In the genomic region with DNA sequence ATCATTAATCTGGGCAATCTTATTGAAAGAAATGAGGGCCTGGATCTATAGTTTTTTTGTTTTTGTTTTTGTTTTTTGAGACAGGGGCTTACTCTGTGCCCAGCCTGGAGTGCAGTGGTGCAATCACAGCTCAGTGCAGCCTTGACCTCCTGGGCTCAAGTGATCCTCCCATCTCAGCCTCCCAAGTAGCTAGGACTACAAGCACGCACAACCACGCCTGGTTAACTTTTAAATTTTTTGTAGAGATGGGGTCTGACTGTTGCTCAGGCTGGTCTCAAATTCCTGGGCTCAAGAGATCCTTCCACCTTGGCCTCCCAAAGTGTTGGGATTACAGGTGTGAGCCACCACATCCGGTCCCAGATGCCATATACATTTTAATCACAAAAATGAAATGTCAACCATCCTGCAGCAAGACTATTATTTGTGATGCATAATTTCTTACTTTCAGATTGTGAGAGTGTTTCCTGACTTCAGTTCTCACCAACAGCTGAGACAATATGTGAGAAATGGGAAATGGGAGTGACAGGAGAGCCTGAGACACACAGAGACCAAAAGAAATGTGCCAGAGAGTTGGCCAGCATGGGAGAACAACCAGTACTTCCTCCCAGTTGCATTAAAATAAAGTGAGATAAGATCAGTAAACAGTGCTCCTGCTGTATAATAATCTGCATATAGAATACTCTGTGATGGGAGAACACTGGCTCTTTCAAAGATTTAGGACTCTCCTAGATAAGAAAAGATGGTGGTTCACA, we compare ENCODE assay signal across 15 cellular contexts.
DNase-seq lines count a peak whose midpoint lies in the region; ATAC-seq and TF ChIP-seq lines count a peak whose summit lies in the region.
"Had no signal": no experiment of that assay in that cellular context is flagged by ENCODE, and none has a peak within 500 bp of the region (broad histone marks: within the 10 kb centered on the region; RNA-seq: fewer than 3 reads in every experiment).

No MANE protein-coding gene starts in this region.

- H3K4me2 ChIP-seq in BLaER1 (peak overlapping the region; percentile 60), PC-9 (0 out of 2 replicates have a peak overlapping the region, but pooled peaks have one; percentile 12)

- H3K27ac ChIP-seq in BLaER1 (0 out of 2 replicates have a peak overlapping the region, but pooled peaks have one; percentile 31), PC-9 (no peak overlapping the region)

- intact Hi-C loops in PC-9 (cut with micrococcal nuclease; ENCODE audit: unreplicated experiment): loop anchor here (5.0 kb wide), 1 partner anchor 189 kb away; no protein-coding TSS in a partner anchor
- intact Hi-C loops in left ventricle myocardium superior (cut with micrococcal nuclease): no loop called here

- ATAC-seq in GM21576 (IDR thresholded peaks at IDR 0.05; ENCODE audit: unreplicated experiment) (peak; percentile 17), left ventricle myocardium superior (peak; percentile 58), HG03159 (IDR thresholded peaks at IDR 0.05; ENCODE audit: unreplicated experiment) (no peak)

- BruUV-seq in PC-9 (replicated peaks; lab: Mats Ljungman, UMichigan): no TSS peak

- no peaks in the 10 kb centered on the region for H3K9me3 ChIP-seq in BLaER1
- no peaks in the 10 kb centered on the region for H3K9me3 ChIP-seq in PC-9 (ENCODE audit: insufficient read depth, low read depth)

- DNase-seq in PC-9: peak in 1 of 2 experiments; percentile 59
- DNase-seq in left ventricle myocardium superior: no peak
- DNase-seq in NCI-H2029 treated with DMSO at 0.1 percent for 48 hours (lab: John Stamatoyannopoulos, UW): no peak
- no peak for DNase-seq in HPDE6-E6E7 (ENCODE audit: extremely low spot score)
- no peak for DNase-seq in NCI-H2081 treated with DMSO at 0.1 percent for 48 hours (lab: John Stamatoyannopoulos, UW)
- DNase-seq: GOT3; immature natural killer cell; NCI-H1092 treated with DMSO at 0.1 percent for 48 hours; NCI-H446 treated with DMSO at 0.1 percent for 48 hours; stimulated activated CD4-positive, alpha-beta T cell treated with anti-CD3 and anti-CD28 coated beads, Interleukin-4, amount 100 ng/mL, for 4 hours; stimulated activated naive CD8-positive, alpha-beta T cell treated with anti-CD3 and anti-CD28 coated beads, Interleukin-15, amount 100 ng/mL, for 72 hours; T-helper 2 cell had no signal

- peaks cover 24% of the 10 kb centered on the region for H3K4me1 ChIP-seq in BLaER1
- H3K4me1 ChIP-seq in PC-9 (replicated peaks; ENCODE audit: insufficient read depth): peaks cover 30% of the 10 kb centered on the region

- no peaks in the 10 kb centered on the region for H3K9me2 ChIP-seq in PC-9 (ENCODE audit: insufficient read depth)

- no peaks in the 10 kb centered on the region for H3K79me2 ChIP-seq in PC-9 (ENCODE audit: low read depth)

- no peak overlapping the region for H3K4me3 ChIP-seq in BLaER1
- H3K4me3 ChIP-seq in PC-9: no peak overlapping the region

- POLR2A ChIA-PET in PC-9 (lab: Charles Lee; ENCODE audit: unreplicated experiment): no interaction called here

- no peaks in the 10 kb centered on the region for H3K27me3 ChIP-seq in BLaER1
- no peaks in the 10 kb centered on the region for H3K27me3 ChIP-seq in PC-9 (ENCODE audit: insufficient read depth, low read depth)

- H3F3A ChIP-seq in PC-9 (ENCODE audit: insufficient read depth, low read depth): peaks cover 17% of the 10 kb centered on the region

- CTCF ChIA-PET in PC-9 (lab: Charles Lee): no interaction called here

- no peak for TF ChIP-seq CTCF in PC-9 (conservative IDR thresholded peaks at IDR 0.05)

- H2AFZ ChIP-seq in PC-9: no peak overlapping the region

- H4K20me1 ChIP-seq in BLaER1 (no peaks in the 10 kb centered on the region), PC-9 (ENCODE audit: insufficient read depth) (no peaks in the 10 kb centered on the region)

- no peak overlapping the region for H3K9ac ChIP-seq in BLaER1

- H3K36me3 ChIP-seq in BLaER1 (no peaks in the 10 kb centered on the region), PC-9 (ENCODE audit: low read depth) (0 out of 2 replicates have a peak, but pooled peaks cover 4% of the 10 kb centered on the region)
